ENCODE assay signal across 17 cellular contexts in genomic region chr17:75485688-75486087, GRCh38. TPM values are rescaled to one million over a fixed set of nuclear protein-coding genes. Genes with fewer than 3 reads are reported as not detected.
DNase-seq lines count a peak whose midpoint lies in the region; ATAC-seq and TF ChIP-seq lines count a peak whose summit lies in the region.
"Had no signal": no experiment of that assay in that cellular context is flagged by ENCODE, and none has a peak within 500 bp of the region (broad histone marks: within the 10 kb centered on the region; RNA-seq: fewer than 3 reads in every experiment).

No MANE protein-coding gene starts in this region.

- POLR2A ChIA-PET in CD8-positive, alpha-beta T cell (lab: Charles Lee) = no interaction called here

- H3K27ac Mint-ChIP-seq in CD8-positive, alpha-beta T cell = peak overlapping the region; percentile 82
- H3K27ac Mint-ChIP-seq in dendritic cell treated with granulocyte-macrophage colony-stimulating factor and Interleukin-4, amounts not matched to agents 40 ng/mL and 50 ng/mL, for 4 days = peak overlapping the region; percentile 92
- peak overlapping the region; percentile 99 for H3K27ac Mint-ChIP-seq in stimulated activated effector memory CD8-positive, alpha-beta T cell treated with anti-CD3 and anti-CD28 coated beads, Interleukin-12 subunit alpha, Interleukin-12 subunit beta, amount 100 ng/mL, for 72 hours
- H3K27ac Mint-ChIP-seq in neural progenitor cell (no peak overlapping the region), Calu3 (ENCODE audit: unreplicated experiment) (no peak overlapping the region)

- H3K4me1 ChIP-seq in CD8-positive, alpha-beta T cell (ENCODE audit: insufficient read depth, low read length) = peaks cover 25% of the 10 kb centered on the region
- peaks cover 16% of the 10 kb centered on the region for H3K4me1 ChIP-seq in neural progenitor cell

- no peaks in the 10 kb centered on the region for H3K27me3 ChIP-seq in CD8-positive, alpha-beta T cell (ENCODE audit: insufficient read depth, low read length)
- H3K27me3 ChIP-seq in layer of hippocampus (ENCODE audit: control insufficient read depth, insufficient read depth, low read length) (no peaks in the 10 kb centered on the region), neural progenitor cell (no peaks in the 10 kb centered on the region)

- peaks cover 28% of the 10 kb centered on the region for H4K20me1 ChIP-seq in neural progenitor cell (ENCODE audit: low read depth)

- TF ChIP-seq CTCF in CD8-positive, alpha-beta T cell (IDR thresholded peaks at IDR 0.05) = no peak
- TF ChIP-seq CTCF in neural progenitor cell (IDR thresholded peaks at IDR 0.05) (no peak), Calu3 (IDR thresholded peaks at IDR 0.05; ENCODE audit: unreplicated experiment) (no peak)

- DNase-seq in CD8-positive, alpha-beta T cell = no peak
- no peak for DNase-seq in stimulated activated effector memory CD8-positive, alpha-beta T cell treated with anti-CD3 and anti-CD28 coated beads, Interleukin-12 subunit alpha, Interleukin-12 subunit beta, amount 100 ng/mL, for 72 hours (ENCODE audit: low spot score in 2 of 2)
- DNase-seq in NCI-H748 (lab: John Stamatoyannopoulos, UW; ENCODE audit: unreplicated experiment) = no peak
- no peak for DNase-seq in neural progenitor cell (ENCODE audit: low spot score)
- no peak for DNase-seq in OCI-M1 (lab: John Stamatoyannopoulos, UW)
- no peak for DNase-seq in Calu3
- DNase-seq: DMS 273 treated with DMSO at 0.1 percent for 48 hours, KG1, NCI-H1436, NCI-H2029, NCI-H2171 treated with DMSO at 0.1 percent for 48 hours, NCI-H446 treated with DMSO at 0.1 percent for 48 hours, NCI-H774, PC-9 had no signal

- H2AFZ ChIP-seq in neural progenitor cell (replicated peaks) = no peak overlapping the region
- H2AFZ ChIP-seq: PC-9 had no signal

- no peaks in the 10 kb centered on the region for H3K36me3 ChIP-seq in CD8-positive, alpha-beta T cell (ENCODE audit: insufficient read depth, low read length)
- no peaks in the 10 kb centered on the region for H3K36me3 ChIP-seq in neural progenitor cell

- H3K4me3 ChIP-seq in CD8-positive, alpha-beta T cell (ENCODE audit: low read depth, low read length) = no peak overlapping the region
- H3K4me3 ChIP-seq in neural progenitor cell = no peak overlapping the region
- H3K4me3 ChIP-seq: PC-9 had no signal

- no TSS peak for BruUV-seq in Calu3 (replicated peaks; lab: Mats Ljungman, UMichigan)

- CTCF ChIA-PET in CD8-positive, alpha-beta T cell (lab: Charles Lee) = interaction anchor here (1.4 kb wide), 1 partner anchor 17 kb away, joined by 5 read pairs; no protein-coding TSS in a partner anchor
- CTCF ChIA-PET in Calu3 (lab: Charles Lee) = no interaction called here

- no peak for ATAC-seq in CD8-positive, alpha-beta T cell
- no peak for ATAC-seq in stimulated activated effector memory CD8-positive, alpha-beta T cell treated with anti-CD3 and anti-CD28 coated beads, Interleukin-12 subunit alpha, Interleukin-12 subunit beta, amount 100 ng/mL, for 72 hours

- H3K79me2 ChIP-seq in neural progenitor cell (ENCODE audit: low read depth) = peaks cover 19% of the 10 kb centered on the region

- no peaks in the 10 kb centered on the region for H3K9me3 ChIP-seq in CD8-positive, alpha-beta T cell (ENCODE audit: low read length)
- H3K9me3 ChIP-seq in neural progenitor cell (ENCODE audit: low read depth) = no peaks in the 10 kb centered on the region

- no peaks in the 10 kb centered on the region for H3K27me3 Mint-ChIP-seq in CD8-positive, alpha-beta T cell (ENCODE audit: low read depth)
- no peaks in the 10 kb centered on the region for H3K27me3 Mint-ChIP-seq in dendritic cell treated with granulocyte-macrophage colony-stimulating factor and Interleukin-4, amounts not matched to agents 40 ng/mL and 50 ng/mL, for 4 days
- H3K27me3 Mint-ChIP-seq in neural progenitor cell (ENCODE audit: insufficient read depth, low read depth) (peaks cover 15% of the 10 kb centered on the region), Calu3 (ENCODE audit: unreplicated experiment) (no peaks in the 10 kb centered on the region)
- H3K27me3 Mint-ChIP-seq: B cell had no signal

- peaks cover 16% of the 10 kb centered on the region for H3F3A ChIP-seq in neural progenitor cell (ENCODE audit: low read depth)

- H3K9me3 Mint-ChIP-seq in CD8-positive, alpha-beta T cell = no peaks in the 10 kb centered on the region
- no peaks in the 10 kb centered on the region for H3K9me3 Mint-ChIP-seq in dendritic cell treated with granulocyte-macrophage colony-stimulating factor and Interleukin-4, amounts not matched to agents 40 ng/mL and 50 ng/mL, for 4 days
- H3K9me3 Mint-ChIP-seq in stimulated activated effector memory CD8-positive, alpha-beta T cell treated with anti-CD3 and anti-CD28 coated beads, Interleukin-12 subunit alpha, Interleukin-12 subunit beta, amount 100 ng/mL, for 72 hours = no peaks in the 10 kb centered on the region
- H3K9me3 Mint-ChIP-seq in neural progenitor cell (no peaks in the 10 kb centered on the region), Calu3 (ENCODE audit: low read depth, unreplicated experiment) (no peaks in the 10 kb centered on the region)

- intact Hi-C loops in CD8-positive, alpha-beta T cell (cut with DNase I, micrococcal nuclease) = no loop called here
- intact Hi-C loops in dendritic cell treated with granulocyte-macrophage colony-stimulating factor and Interleukin-4, amounts not matched to agents 40 ng/mL and 50 ng/mL, for 4 days (cut with micrococcal nuclease) = loop anchor here (2.0 kb wide), 1 partner anchor 59 kb away; no protein-coding TSS in a partner anchor
- intact Hi-C loops in Calu3 (cut with micrococcal nuclease; ENCODE audit: unreplicated experiment) = no loop called here

- H3K4me1 Mint-ChIP-seq in CD8-positive, alpha-beta T cell (ENCODE audit: low read depth) = peaks cover 30% of the 10 kb centered on the region
- peaks cover 56% of the 10 kb centered on the region for H3K4me1 Mint-ChIP-seq in dendritic cell treated with granulocyte-macrophage colony-stimulating factor and Interleukin-4, amounts not matched to agents 40 ng/mL and 50 ng/mL, for 4 days (ENCODE audit: low read depth)
- peaks cover 39% of the 10 kb centered on the region for H3K4me1 Mint-ChIP-seq in stimulated activated effector memory CD8-positive, alpha-beta T cell treated with anti-CD3 and anti-CD28 coated beads, Interleukin-12 subunit alpha, Interleukin-12 subunit beta, amount 100 ng/mL, for 72 hours
- H3K4me1 Mint-ChIP-seq in neural progenitor cell (peaks cover 24% of the 10 kb centered on the region), Calu3 (ENCODE audit: low read depth, unreplicated experiment) (no peaks in the 10 kb centered on the region)

- H3K4me2 ChIP-seq in neural progenitor cell = no peak overlapping the region
- H3K4me2 ChIP-seq: PC-9 had no signal

- H3K9ac ChIP-seq in neural progenitor cell = no peak overlapping the region

- H3K36me3 Mint-ChIP-seq in CD8-positive, alpha-beta T cell = peaks cover 23% of the 10 kb centered on the region
- H3K36me3 Mint-ChIP-seq in dendritic cell treated with granulocyte-macrophage colony-stimulating factor and Interleukin-4, amounts not matched to agents 40 ng/mL and 50 ng/mL, for 4 days (ENCODE audit: low read depth) = peaks cover 41% of the 10 kb centered on the region
- H3K36me3 Mint-ChIP-seq in stimulated activated effector memory CD8-positive, alpha-beta T cell treated with anti-CD3 and anti-CD28 coated beads, Interleukin-12 subunit alpha, Interleukin-12 subunit beta, amount 100 ng/mL, for 72 hours = no peaks in the 10 kb centered on the region
- peaks cover 8% of the 10 kb centered on the region for H3K36me3 Mint-ChIP-seq in neural progenitor cell
- peaks cover 15% of the 10 kb centered on the region for H3K36me3 Mint-ChIP-seq in Calu3 (ENCODE audit: insufficient read depth, unreplicated experiment)

- H3K27ac ChIP-seq in CD8-positive, alpha-beta T cell (ENCODE audit: low read depth, low read length) = no peak overlapping the region
- H3K27ac ChIP-seq in layer of hippocampus (ENCODE audit: low read depth, low read length) (peak overlapping the region; percentile 38), neural progenitor cell (no peak overlapping the region)
- H3K27ac ChIP-seq: PC-9 had no signal

- no peak overlapping the region for H3K4me3 Mint-ChIP-seq in CD8-positive, alpha-beta T cell
- H3K4me3 Mint-ChIP-seq in dendritic cell treated with granulocyte-macrophage colony-stimulating factor and Interleukin-4, amounts not matched to agents 40 ng/mL and 50 ng/mL, for 4 days = no peak overlapping the region
- no peak overlapping the region for H3K4me3 Mint-ChIP-seq in stimulated activated effector memory CD8-positive, alpha-beta T cell treated with anti-CD3 and anti-CD28 coated beads, Interleukin-12 subunit alpha, Interleukin-12 subunit beta, amount 100 ng/mL, for 72 hours
- H3K4me3 Mint-ChIP-seq in neural progenitor cell = no peak overlapping the region
- no peak overlapping the region for H3K4me3 Mint-ChIP-seq in Calu3 (ENCODE audit: low read depth, unreplicated experiment)
- H3K4me3 Mint-ChIP-seq: B cell had no signal

RNA-seq across cellular contexts. Expression of gene TMEM94, which starts 29.3 kb away (rescaled TPM):
- total RNA-seq in CD8-positive, alpha-beta T cell = 10 to 100 TPM; 44.8 to 46.5 TPM
- 23.6 and 96.8 TPM in 2 replicates for total RNA-seq in neural progenitor cell (ENCODE audit: low replicate concordance)
- total RNA-seq in Calu3 (2022) = 55.0 and 63.4 TPM in 2 replicates

RNA-seq across cellular contexts. Expression of gene CASKIN2, which starts 29.6 kb away (rescaled TPM):
- under 1 TPM; 0.64 to 0.98 TPM for total RNA-seq in CD8-positive, alpha-beta T cell
- total RNA-seq in neural progenitor cell (ENCODE audit: low replicate concordance) (5.7 and 12.6 TPM in 2 replicates), Calu3 (2022) (30.0 and 30.4 TPM in 2 replicates)

RNA-seq across cellular contexts. Expression of gene TSEN54, which starts 30.6 kb away (rescaled TPM):
- total RNA-seq in CD8-positive, alpha-beta T cell = 100 to 1,000 TPM; 116 to 123 TPM
- total RNA-seq in neural progenitor cell (ENCODE audit: low replicate concordance) = 20.5 and 47.8 TPM in 2 replicates
- 52.1 and 55.4 TPM in 2 replicates for total RNA-seq in Calu3 (2022)

RNA-seq across cellular contexts. Expression of gene LLGL2, which starts 39.8 kb away (rescaled TPM):
- total RNA-seq in CD8-positive, alpha-beta T cell = 10 to 100 TPM; 32.7 to 36.4 TPM
- total RNA-seq in neural progenitor cell (ENCODE audit: low replicate concordance) = 16.6 and 60.2 TPM in 2 replicates
- 208 and 251 TPM in 2 replicates for total RNA-seq in Calu3 (2022)

Comparison
In these comparisons a context has a peak if more than half of its experiments do, and no peak if none do; other contexts are left out.
1. H3K27ac Mint-ChIP-seq: peak in CD8-positive, alpha-beta T cell (single experiment), dendritic cell treated with granulocyte-macrophage colony-stimulating factor and Interleukin-4, amounts not matched to agents 40 ng/mL and 50 ng/mL, for 4 days (single experiment) and stimulated activated effector memory CD8-positive, alpha-beta T cell treated with anti-CD3 and anti-CD28 coated beads, Interleukin-12 subunit alpha, Interleukin-12 subunit beta, amount 100 ng/mL, for 72 hours (single experiment); none in neural progenitor cell (single experiment) and Calu3 (single experiment).